Comparison of ENCODE assay signal across 16 cellular contexts in genomic region chr2:239120664-239121063, GRCh38.
"Had no signal": no experiment of that assay in that cellular context is flagged by ENCODE, and none has a peak within 500 bp of the region (broad histone marks: within the 10 kb centered on the region; RNA-seq: fewer than 3 reads in every experiment).

No MANE protein-coding gene starts in this region.

- ATAC-seq: activated T-cell treated with anti-CD3 and anti-CD28 coated beads, Interleukin-2, amount 50 U/mL, for 4 hours; natural killer cell; stimulated activated naive CD8-positive, alpha-beta T cell treated with anti-CD3 and anti-CD28 coated beads, Interleukin-15, Interleukin-2, amounts not matched to agents 100 U/mL and 50 U/mL, for 24 hours had no signal

- DNase-seq: activated CD4-positive, alpha-beta T cell treated with anti-CD3 and anti-CD28 coated beads, Interleukin-2, amount 50 U/mL, for 4 hours; activated CD8-positive, alpha-beta memory T cell treated with anti-CD3 and anti-CD28 coated beads, Interleukin-2, amount 50 U/mL, for 48 hours; activated naive CD4-positive, alpha-beta T cell treated with anti-CD3 and anti-CD28 coated beads for 36 hours; activated T-cell treated with anti-CD3 and anti-CD28 coated beads, Interleukin-2, amount 50 U/mL, for 4 hours; cerebellar nuclear complex; mammary epithelial cell; natural killer cell; retina; stimulated activated CD4-positive, alpha-beta T cell treated with anti-CD3 and anti-CD28 coated beads, Interleukin-4, amount 100 ng/mL, for 24 hours; stimulated activated naive CD8-positive, alpha-beta T cell treated with anti-CD3 and anti-CD28 coated beads, Interleukin-15, Interleukin-2, amounts not matched to agents 100 U/mL and 50 U/mL, for 24 hours; tibial artery had no signal

- H3K27ac ChIP-seq: epithelial cell of prostate, tibial artery, vagina had no signal

- FAIRE-seq: bronchial epithelial cell, keratinocyte had no signal

- H3K9me3 ChIP-seq: tibial artery, vagina had no signal

- H3K4me1 ChIP-seq: tibial artery, vagina had no signal

- H3K4me3 ChIP-seq: coronary artery, tibial artery, vagina had no signal

- H3K27me3 ChIP-seq: tibial artery, vagina had no signal
